Comparison of ENCODE assay signal across 12 cellular contexts in the genomic region with DNA sequence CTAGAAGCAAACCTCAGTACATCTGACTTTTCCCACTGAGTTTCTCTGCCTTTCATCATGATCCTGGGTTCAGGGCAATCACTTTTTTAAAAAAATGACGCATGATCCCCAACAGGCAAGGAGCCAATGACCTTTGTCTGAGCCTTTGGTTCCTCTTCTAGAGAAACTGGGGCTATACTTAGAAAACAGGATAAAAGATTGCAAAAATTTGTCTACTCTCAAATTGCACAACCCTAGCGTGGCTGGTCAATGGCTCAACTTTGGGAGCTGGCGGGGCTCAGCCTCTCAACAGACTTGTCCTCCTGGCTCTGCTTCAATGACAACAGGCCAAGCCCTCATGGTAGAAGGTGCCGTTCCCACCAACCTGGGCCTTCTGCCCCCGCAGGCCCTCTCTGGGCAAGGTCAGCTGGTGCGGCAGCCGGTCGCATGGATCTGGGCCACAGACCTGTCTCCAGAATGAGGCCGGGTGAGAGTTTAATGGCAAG. TPM values are rescaled to one million over a fixed set of nuclear protein-coding genes. Genes with fewer than 3 reads are reported as not detected.
DNase-seq lines count a peak whose midpoint lies in the region; ATAC-seq, FAIRE-seq and TF ChIP-seq lines count a peak whose summit lies in the region.
"Had no signal": no experiment of that assay in that cellular context is flagged by ENCODE, and none has a peak within 500 bp of the region (broad histone marks: within the 10 kb centered on the region; RNA-seq: fewer than 3 reads in every experiment).

No MANE protein-coding gene starts in this region.

- H3K27ac ChIP-seq in dorsolateral prefrontal cortex: peak overlapping the region in 47 of 59 donors; percentile 9 to 90 (median 67)
- H3K27ac ChIP-seq in right lobe of liver: peak overlapping the region; percentile 56 to 59 (median 58)
- H3K27ac ChIP-seq in thyroid gland: no peak overlapping the region
- H3K27ac ChIP-seq in prostate gland: no peak overlapping the region

- no peak for TF ChIP-seq POLR2A in right lobe of liver (IDR thresholded peaks at IDR 0.05)
- no peak for TF ChIP-seq POLR2A in thyroid gland (IDR thresholded peaks at IDR 0.05)
- TF ChIP-seq POLR2A in prostate gland (IDR thresholded peaks at IDR 0.05): no peak

- H3K9me3 ChIP-seq in right lobe of liver: no peaks in the 10 kb centered on the region
- H3K9me3 ChIP-seq in thyroid gland: no peaks in the 10 kb centered on the region
- no peaks in the 10 kb centered on the region for H3K9me3 ChIP-seq in prostate gland

- peak; percentile 79 to 95 (median 88) for ATAC-seq in right lobe of liver
- ATAC-seq: stimulated activated effector memory CD8-positive, alpha-beta T cell treated with anti-CD3 and anti-CD28 coated beads, Interleukin-12 subunit alpha, Interleukin-12 subunit beta, amount 100 ng/mL, for 72 hours had no signal

- no peaks in the 10 kb centered on the region for H3K27me3 ChIP-seq in dorsolateral prefrontal cortex
- no peaks in the 10 kb centered on the region for H3K27me3 ChIP-seq in right lobe of liver
- no peaks in the 10 kb centered on the region for H3K27me3 ChIP-seq in thyroid gland
- no peaks in the 10 kb centered on the region for H3K27me3 ChIP-seq in prostate gland (replicated peaks; ENCODE audit: insufficient read depth)

- intact Hi-C loops in dorsolateral prefrontal cortex (cut with DNase I): no loop called here
- intact Hi-C loops in right lobe of liver (cut with DNase I): no loop called here
- intact Hi-C loops in thyroid gland (cut with DNase I): no loop called here
- intact Hi-C loops in prostate gland (cut with DNase I): loop anchor here (10.0 kb wide), 1 partner anchor 140 kb away; no protein-coding TSS in a partner anchor

- H3K4me3 ChIP-seq in dorsolateral prefrontal cortex (no peak overlapping the region), right lobe of liver (no peak overlapping the region), thyroid gland (replicated peaks in 1 of 3) (no peak overlapping the region), prostate gland (no peak overlapping the region)

- H3K4me1 ChIP-seq in right lobe of liver (peaks cover 2 to 51% (median 17%) of the 10 kb centered on the region in 4 donors), thyroid gland (peaks cover 13 to 23% of the 10 kb centered on the region in 2 donors), prostate gland (replicated peaks) (peaks cover 3% of the 10 kb centered on the region)

- 7% methylated on average over 7 of the region's 9 CpGs for WGBS in right lobe of liver (ENCODE audit: insufficient coverage, low coverage, low lambda C conversion rate, missing lambda C conversion rate)
- WGBS in thyroid gland, 2 donors: 64 to 82% methylated on average over 8 to 9 of the region's 9 CpGs
- WGBS in prostate gland: 80% methylated on average over 9 of the region's 9 CpGs

- TF ChIP-seq CTCF in dorsolateral prefrontal cortex (IDR thresholded peaks at IDR 0.05 in 54 of 56, conservative IDR thresholded peaks at IDR 0.05 in 2 of 56; ENCODE audit: low read depth in 1 of 56, partially characterized antibody in 56 of 56) (no peak), right lobe of liver (IDR thresholded peaks at IDR 0.05) (no peak), thyroid gland (IDR thresholded peaks at IDR 0.05) (no peak), prostate gland (IDR thresholded peaks at IDR 0.05) (no peak), GM10266 (IDR thresholded peaks at IDR 0.05; ENCODE audit: control insufficient read depth, insufficient read depth, low read depth, missing control alignments) (no peak)

- FAIRE-seq in GM19239 (lab: Jason Lieb, UNC): no peak
- FAIRE-seq: G401.6 had no signal

- DNase-seq in NOMO-1 (lab: John Stamatoyannopoulos, UW; ENCODE audit: unreplicated experiment in 2 of 2): peak; percentile 93 to 96
- DNase-seq in dorsolateral prefrontal cortex: peak in 6 of 10 donors; percentile 30 to 89 (median 57)
- DNase-seq in right lobe of liver: peak; percentile 88 to 96 (median 94)
- peak; percentile 14 for DNase-seq in thyroid gland
- no peak for DNase-seq in prostate gland (ENCODE audit: low spot score)
- no peak for DNase-seq in GM19239 (ENCODE audit: insufficient read length, low spot score)
- no peak for DNase-seq in GM10266 (ENCODE audit: extremely low spot score)
- no peak for DNase-seq in H4 (ENCODE audit: low spot score)
- DNase-seq: retina had no signal

- H3K36me3 ChIP-seq in right lobe of liver: no peaks in the 10 kb centered on the region
- H3K36me3 ChIP-seq in thyroid gland: no peaks in the 10 kb centered on the region
- H3K36me3 ChIP-seq in prostate gland: no peaks in the 10 kb centered on the region

RNA-seq across cellular contexts. Expression of a gene that starts 48.7 kb away (rescaled TPM):
- total RNA-seq in dorsolateral prefrontal cortex (1 to 10 TPM in 118 of 120 experiments, under 1 TPM in 2; 0.67 to 9.6 (median 2.8) TPM), right lobe of liver (not detected), thyroid gland (not detected), prostate gland (under 1 TPM in 1 of 2 donors, not detected in 1; 0.28 TPM)
- total RNA-seq in H4 (2014; rRNA removed; shearing (Covaris generic)): not detected in 2 replicates
- total RNA-seq: LHCN-M2 had no signal

RNA-seq across cellular contexts. Expression of a gene that starts 50.0 kb away (rescaled TPM):
- 100 to 1,000 TPM; 164 to 389 (median 265) TPM for total RNA-seq in dorsolateral prefrontal cortex
- 10 to 100 TPM; 26.8 to 42.7 (median 34.8) TPM for total RNA-seq in right lobe of liver
- total RNA-seq in thyroid gland: 10 to 100 TPM; 14.1 to 35.1 (median 25.4) TPM
- total RNA-seq in prostate gland: 10 to 100 TPM; 20.3 to 31.0 TPM
- total RNA-seq in H4 (2014; rRNA removed; shearing (Covaris generic)): 6.8 and 10.6 TPM in 2 replicates

Comparison
In these comparisons a context has a peak if more than half of its experiments do, and no peak if none do; other contexts are left out.
1. DNase-seq: peak in NOMO-1 (2 of 2), dorsolateral prefrontal cortex (6 of 10), right lobe of liver (3 of 3) and thyroid gland (2 of 2); none in prostate gland (single experiment), GM19239 (single experiment), GM10266 (single experiment) and H4 (single experiment).
2. H3K27ac ChIP-seq: peak in dorsolateral prefrontal cortex (47 of 59) and right lobe of liver (3 of 3); none in thyroid gland (0 of 3) and prostate gland (0 of 2).